ENCODE assay signal across 12 cellular contexts in genomic region chr9:134442486-134443168, GRCh38.
A peak's percentile ranks its signal among the peaks of the same experiment; 100 is the strongest.
DNase-seq lines count a peak whose midpoint lies in the region; ATAC-seq, FAIRE-seq and TF ChIP-seq lines count a peak whose summit lies in the region.
"Had no signal": no experiment of that assay in that cellular context is flagged by ENCODE, and none has a peak within 500 bp of the region (broad histone marks: within the 10 kb centered on the region; RNA-seq: fewer than 3 reads in every experiment).

No MANE protein-coding gene starts in this region.

- H3K27ac ChIP-seq in astrocyte (ENCODE audit: low read depth, low read length) (no peak overlapping the region), tibial artery (no peak overlapping the region)
- H3K27ac ChIP-seq: 22Rv1 had no signal

- TF ChIP-seq CTCF in astrocyte (IDR thresholded peaks at IDR 0.05; ENCODE audit: insufficient read depth, low read depth, low read length), result no peak
- TF ChIP-seq CTCF in tibial artery (IDR thresholded peaks at IDR 0.05), result no peak
- TF ChIP-seq CTCF in GM13976 (IDR thresholded peaks at IDR 0.05; ENCODE audit: borderline replicate concordance, control extremely low read depth, extremely low read depth, insufficient read depth, missing control alignments), result no peak

- H4K20me1 ChIP-seq in astrocyte (ENCODE audit: insufficient read depth, low read length), result no peaks in the 10 kb centered on the region

- H3K9me3 Mint-ChIP-seq in astrocyte (ENCODE audit: unreplicated experiment), result no peaks in the 10 kb centered on the region
- H3K9me3 Mint-ChIP-seq: activated B cell treated with CpG ODN at 0.5 μM for 24 hours had no signal

- H3K36me3 ChIP-seq in astrocyte (ENCODE audit: insufficient read depth, low read length) (no peaks in the 10 kb centered on the region), tibial artery (peaks cover 0 to 7% (median 7%) of the 10 kb centered on the region in 3 donors)

- peaks cover 2% of the 10 kb centered on the region for H3K4me1 Mint-ChIP-seq in astrocyte (ENCODE audit: low read depth, unreplicated experiment)

- H3K4me3 Mint-ChIP-seq in astrocyte (ENCODE audit: unreplicated experiment), result no peak overlapping the region

- peaks cover 3% of the 10 kb centered on the region for H3K9me3 ChIP-seq in astrocyte (ENCODE audit: insufficient read depth, low read depth, low read length)
- no peaks in the 10 kb centered on the region for H3K9me3 ChIP-seq in tibial artery
- H3K9me3 ChIP-seq: adrenal gland had no signal

- H3K27me3 ChIP-seq in astrocyte (ENCODE audit: insufficient read depth, low read length) (no peaks in the 10 kb centered on the region), tibial artery (peaks cover 0 to 13% of the 10 kb centered on the region in 2 donors)
- H3K27me3 ChIP-seq: adrenal gland had no signal

- H3K36me3 Mint-ChIP-seq in astrocyte (ENCODE audit: low read depth, unreplicated experiment), result peaks cover 8% of the 10 kb centered on the region

- no peak overlapping the region for H3K27ac Mint-ChIP-seq in astrocyte (ENCODE audit: unreplicated experiment)

- no peak overlapping the region for H3K9ac ChIP-seq in astrocyte (ENCODE audit: low read length)

- no peak for FAIRE-seq in astrocyte (lab: Jason Lieb, UNC)
- FAIRE-seq: HTR-8/SVneo had no signal

- H3K4me1 ChIP-seq in astrocyte (ENCODE audit: insufficient read depth, low read length), result peaks cover 14% of the 10 kb centered on the region
- H3K4me1 ChIP-seq in tibial artery, result peaks cover 0 to 28% (median 18%) of the 10 kb centered on the region in 4 donors

- no peaks in the 10 kb centered on the region for H3K27me3 Mint-ChIP-seq in astrocyte (ENCODE audit: low read depth, unreplicated experiment)

- no peaks in the 10 kb centered on the region for H3K79me2 ChIP-seq in astrocyte (ENCODE audit: insufficient read depth, low read length)

- H2AFZ ChIP-seq in astrocyte (ENCODE audit: low read depth, low read length), result no peak overlapping the region

- peak; percentile 16 for ATAC-seq in GM21825 (IDR thresholded peaks at IDR 0.05; ENCODE audit: unreplicated experiment)
- peak; percentile 30 for ATAC-seq in left lobe of liver
- ATAC-seq in HG03469 (IDR thresholded peaks at IDR 0.05; ENCODE audit: unreplicated experiment), result no peak

- in situ Hi-C loops in GM13976 (cut with MboI; ENCODE audit: low sequenced_read_pairs, unreplicated experiment), result loop anchor here (5.0 kb wide), 1 partner anchor 270 kb away; no protein-coding TSS in a partner anchor

- no peak overlapping the region for H3K4me3 ChIP-seq in astrocyte (ENCODE audit: insufficient read depth, low read depth, low read length)
- no peak overlapping the region for H3K4me3 ChIP-seq in tibial artery
- H3K4me3 ChIP-seq: adrenal gland had no signal

- H3K4me2 ChIP-seq in astrocyte (ENCODE audit: low read length), result peak overlapping the region; percentile 19

- DNase-seq in DMS 273 (lab: John Stamatoyannopoulos, UW; ENCODE audit: unreplicated experiment), result peak; percentile 57
- no peak for DNase-seq in DMS 273 treated with DMSO at 0.1 percent for 48 hours (lab: John Stamatoyannopoulos, UW)
- no peak for DNase-seq in astrocyte (ENCODE audit: low read depth)
- peak; percentile 70 for DNase-seq in left lobe of liver (ENCODE audit: low spot score)
- no peak for DNase-seq in tibial artery
- no peak for DNase-seq in GM13976 (ENCODE audit: low spot score)

- intact Hi-C loops in tibial artery (cut with DNase I; ENCODE audit: low total_unique reads), result loop anchor here (1.0 kb wide), 1 partner anchor 273 kb away; no protein-coding TSS in a partner anchor

Comparison
In these comparisons a context has a peak if more than half of its experiments do, and no peak if none do; other contexts are left out.
1. DNase-seq: peak in DMS 273 (single experiment) and left lobe of liver (single experiment); none in DMS 273 treated with DMSO at 0.1 percent for 48 hours (single experiment), astrocyte (single experiment), tibial artery (0 of 2) and GM13976 (single experiment).